ENCODE assay signal across 19 cellular contexts in the genomic region with DNA sequence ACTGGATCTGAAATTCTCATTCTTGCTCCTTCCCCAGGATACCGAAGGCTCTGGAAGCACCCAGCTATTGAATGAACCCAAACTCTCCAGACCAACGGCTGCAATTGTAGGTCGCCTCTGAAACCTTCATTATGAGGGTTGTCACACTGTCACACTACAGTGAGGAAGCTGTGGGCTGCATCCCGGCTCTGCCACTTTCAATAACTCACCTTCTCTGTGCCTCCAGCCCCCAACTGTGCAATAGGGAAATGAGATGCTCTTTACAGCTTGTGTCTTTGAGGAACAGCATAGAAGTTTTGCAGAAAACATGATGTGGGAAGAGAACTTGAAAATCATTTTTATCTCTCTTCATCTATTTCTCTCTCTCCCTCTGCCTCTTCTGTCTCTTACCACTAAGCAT.
"Had no signal": no experiment of that assay in that cellular context is flagged by ENCODE, and none has a peak within 500 bp of the region (broad histone marks: within the 10 kb centered on the region; RNA-seq: fewer than 3 reads in every experiment).

No MANE protein-coding gene starts in this region.

- H3K27me3 Mint-ChIP-seq: natural killer cell treated with Interleukin-12 subunit alpha and Interleukin-12 subunit beta and Interleukin-15 and Interleukin-18, amount 100 ng/mL, for 72 hours; stimulated activated naive CD8-positive, alpha-beta T cell treated with anti-CD3 and anti-CD28 coated beads, Interleukin-15, Interleukin-2, amounts not matched to agents 100 ng/mL and 50 ng/mL, for 24 hours had no signal

- ATAC-seq: activated T-cell treated with anti-CD3 and anti-CD28 coated beads, Interleukin-2, amount 50 U/mL, for 72 hours; foreskin keratinocyte; natural killer cell treated with Interleukin-12 subunit alpha and Interleukin-12 subunit beta and Interleukin-15 and Interleukin-18, amount 100 ng/mL, for 72 hours; psoas muscle; right cardiac atrium had no signal

- H3K4me3 ChIP-seq: ovary, psoas muscle, thyroid gland had no signal

- H3K27ac ChIP-seq: foreskin keratinocyte, neutrophil, ovary, psoas muscle, thyroid gland, WERI-Rb-1 had no signal

- H3K36me3 Mint-ChIP-seq: natural killer cell treated with Interleukin-12 subunit alpha and Interleukin-12 subunit beta and Interleukin-15 and Interleukin-18, amount 100 ng/mL, for 72 hours had no signal

- H3K27me3 ChIP-seq: ovary, thyroid gland had no signal

- H3K9me3 Mint-ChIP-seq: activated naive CD4-positive, alpha-beta T cell treated with anti-CD3 and anti-CD28 coated beads for 36 hours; activated T-cell treated with anti-CD3 and anti-CD28 coated beads, Interleukin-2, amount 50 U/mL, for 72 hours; natural killer cell treated with Interleukin-12 subunit alpha and Interleukin-12 subunit beta and Interleukin-15 and Interleukin-18, amount 100 ng/mL, for 72 hours; stimulated activated naive CD8-positive, alpha-beta T cell treated with anti-CD3 and anti-CD28 coated beads, Interleukin-15, Interleukin-2, amounts not matched to agents 100 ng/mL and 50 ng/mL, for 24 hours had no signal

- DNase-seq: activated CD4-positive, alpha-beta T cell treated with anti-CD3 and anti-CD28 coated beads for 1 hour; activated CD8-positive, alpha-beta memory T cell treated with anti-CD3 and anti-CD28 coated beads, Interleukin-2, amount 50 U/mL, for 48 hours; activated effector memory CD4-positive, alpha-beta T cell treated with Interleukin-2 at 50 U/mL for 16 hours; activated naive CD4-positive, alpha-beta T cell treated with anti-CD3 and anti-CD28 coated beads for 36 hours; activated T-cell treated with anti-CD3 and anti-CD28 coated beads, Interleukin-2, amount 50 U/mL, for 72 hours; effector CD4-positive, alpha-beta T cell; foreskin keratinocyte; kidney; ovary; psoas muscle; right cardiac atrium; stimulated activated CD4-positive, alpha-beta T cell treated with anti-CD3 and anti-CD28 coated beads, Interleukin-4, amount 100 ng/mL, for 4 hours; substantia nigra; thyroid gland; WERI-Rb-1 had no signal

- H3K4me3 Mint-ChIP-seq: activated naive CD4-positive, alpha-beta T cell treated with anti-CD3 and anti-CD28 coated beads for 36 hours; activated T-cell treated with anti-CD3 and anti-CD28 coated beads, Interleukin-2, amount 50 U/mL, for 72 hours; natural killer cell treated with Interleukin-12 subunit alpha and Interleukin-12 subunit beta and Interleukin-15 and Interleukin-18, amount 100 ng/mL, for 72 hours; stimulated activated naive CD8-positive, alpha-beta T cell treated with anti-CD3 and anti-CD28 coated beads, Interleukin-15, Interleukin-2, amounts not matched to agents 100 ng/mL and 50 ng/mL, for 24 hours; T-helper 2 cell treated with Interferon-gamma antibody and Interleukin-4, amounts not matched to agents 5 μg/mL and 100 μg/mL, for 36 hours had no signal

- H3K9me3 ChIP-seq: neutrophil, ovary, psoas muscle, thyroid gland had no signal

- H3K36me3 ChIP-seq: neutrophil, ovary, thyroid gland, WERI-Rb-1 had no signal

- H3K4me1 ChIP-seq: foreskin keratinocyte, psoas muscle, thyroid gland had no signal

- H3K27ac Mint-ChIP-seq: activated naive CD4-positive, alpha-beta T cell treated with anti-CD3 and anti-CD28 coated beads for 36 hours; activated T-cell treated with anti-CD3 and anti-CD28 coated beads, Interleukin-2, amount 50 U/mL, for 72 hours; stimulated activated naive CD8-positive, alpha-beta T cell treated with anti-CD3 and anti-CD28 coated beads, Interleukin-15, Interleukin-2, amounts not matched to agents 100 ng/mL and 50 ng/mL, for 24 hours; T-helper 2 cell treated with Interferon-gamma antibody and Interleukin-4, amounts not matched to agents 5 μg/mL and 100 μg/mL, for 36 hours had no signal
